In genomic region chr7:42672339-42672990, GRCh38 we compare ENCODE assay signal across 23 cellular contexts.
A peak's percentile ranks its signal among the peaks of the same experiment; 100 is the strongest.
DNase-seq lines count a peak whose midpoint lies in the region; ATAC-seq and TF ChIP-seq lines count a peak whose summit lies in the region.
"Had no signal": no experiment of that assay in that cellular context is flagged by ENCODE, and none has a peak within 500 bp of the region (broad histone marks: within the 10 kb centered on the region; RNA-seq: fewer than 3 reads in every experiment).

No MANE protein-coding gene starts in this region.

- H3K27ac ChIP-seq in PC-3 (ENCODE audit: low read length) = peak overlapping the region; percentile 30
- no peak overlapping the region for H3K27ac ChIP-seq in vagina
- H3K27ac ChIP-seq: cardiac muscle cell had no signal

- intact Hi-C loops in PC-3 (cut with micrococcal nuclease) = no loop called here
- intact Hi-C loops in vagina (cut with DNase I) = no loop called here

- peak overlapping the region; percentile 18 for H3K27ac Mint-ChIP-seq in mesothelial cell of epicardium
- H3K27ac Mint-ChIP-seq: activated B cell treated with CpG ODN at 0.5 μM for 24 hours; activated naive CD4-positive, alpha-beta T cell treated with anti-CD3 and anti-CD28 coated beads, Interleukin-2, amount 50 U/mL, for 24 hours; activated T-helper 17 cell treated with anti-CD3 and anti-CD28 coated beads, Interleukin-2, amount 50 U/mL, for 72 hours; endodermal cell; natural killer cell had no signal

- H3K27me3 Mint-ChIP-seq in mesothelial cell of epicardium (ENCODE audit: low read depth) = no peaks in the 10 kb centered on the region
- H3K27me3 Mint-ChIP-seq: activated B cell treated with CpG ODN at 0.5 μM for 24 hours; activated T-helper 17 cell treated with anti-CD3 and anti-CD28 coated beads, Interleukin-2, amount 50 U/mL, for 72 hours had no signal

- CTCF ChIA-PET in PC-3 (lab: Charles Lee) (no interaction called here), GM10248 (lab: Yijun Ruan, JAX) (no interaction called here)

- no peak overlapping the region for H3K9ac ChIP-seq in PC-3 (ENCODE audit: low read length)

- H3K4me1 ChIP-seq in PC-3 (ENCODE audit: insufficient read depth, low read length) = peaks cover 21% of the 10 kb centered on the region
- H3K4me1 ChIP-seq in vagina = peaks cover 12% of the 10 kb centered on the region

- POLR2A ChIA-PET in PC-3 (lab: Charles Lee; ENCODE audit: unreplicated experiment) (no interaction called here), GM10248 (lab: Yijun Ruan, JAX) (no interaction called here)

- peaks cover 22% of the 10 kb centered on the region for H3K4me1 Mint-ChIP-seq in mesothelial cell of epicardium
- H3K4me1 Mint-ChIP-seq: activated B cell treated with CpG ODN at 0.5 μM for 24 hours; activated naive CD4-positive, alpha-beta T cell treated with anti-CD3 and anti-CD28 coated beads, Interleukin-2, amount 50 U/mL, for 24 hours; activated T-helper 17 cell treated with anti-CD3 and anti-CD28 coated beads, Interleukin-2, amount 50 U/mL, for 72 hours; natural killer cell had no signal

- no peak for TF ChIP-seq CTCF in PC-3 (conservative IDR thresholded peaks at IDR 0.05; ENCODE audit: low read depth, low read length)
- no peak for TF ChIP-seq CTCF in mesothelial cell of epicardium (IDR thresholded peaks at IDR 0.05; ENCODE audit: unreplicated experiment)
- no peak for TF ChIP-seq CTCF in GM10248 (IDR thresholded peaks at IDR 0.05; ENCODE audit: control extremely low read depth, extremely low read depth, low read depth, missing control alignments)
- TF ChIP-seq CTCF in vagina (IDR thresholded peaks at IDR 0.05) = no peak

- H3K9me3 Mint-ChIP-seq in mesothelial cell of epicardium = peaks cover 3% of the 10 kb centered on the region

- no peaks in the 10 kb centered on the region for H3F3A ChIP-seq in PC-3 (ENCODE audit: low read length, unreplicated experiment)

- H3K9me3 ChIP-seq in PC-3 (ENCODE audit: low read length) = no peaks in the 10 kb centered on the region; the same call in 1 of the 2 replicates
- no peaks in the 10 kb centered on the region for H3K9me3 ChIP-seq in vagina
- H3K9me3 ChIP-seq: MG63 had no signal

- DNase-seq in H4 (ENCODE audit: low spot score) (peak; percentile 46), PC-3 (peak; percentile 20), mesothelial cell of epicardium (ENCODE audit: low spot score in 2 of 2, unreplicated experiment in 2 of 2) (no peak), GM10248 (ENCODE audit: extremely low spot score) (no peak), vagina (ENCODE audit: extremely low spot score in 2 of 2) (no peak), GOT3 (lab: John Stamatoyannopoulos, UW) (no peak)
- DNase-seq: activated B cell treated with CpG ODN at 0.5 μM for 24 hours; activated CD4-positive, alpha-beta T cell treated with anti-CD3 and anti-CD28 coated beads, Interleukin-2, amount 50 U/mL, for 48 hours; activated CD8-positive, alpha-beta memory T cell treated with anti-CD3 and anti-CD28 coated beads, Interleukin-2, amount 50 U/mL, for 4 hours; DND-41; endodermal cell; left ventricle myocardium superior; MG63; natural killer cell; NCI-H146; NCI-H510A treated with DMSO at 0.1 percent for 48 hours; SHP77 treated with DMSO at 0.1 percent for 48 hours; stimulated activated naive CD4-positive, alpha-beta T cell had no signal

- H3K4me2 ChIP-seq in PC-3 (ENCODE audit: low read length) = 0 out of 2 replicates have a peak overlapping the region, but pooled peaks have one; percentile 16

- H3K36me3 Mint-ChIP-seq in mesothelial cell of epicardium = peaks cover 2% of the 10 kb centered on the region
- H3K36me3 Mint-ChIP-seq: activated naive CD4-positive, alpha-beta T cell treated with anti-CD3 and anti-CD28 coated beads, Interleukin-2, amount 50 U/mL, for 24 hours had no signal

- no peaks in the 10 kb centered on the region for H4K20me1 ChIP-seq in PC-3 (ENCODE audit: low read length)

- no peak overlapping the region for H2AFZ ChIP-seq in PC-3 (ENCODE audit: low read length)

- no peak for TF ChIP-seq POLR2A in vagina (IDR thresholded peaks at IDR 0.05)

- H3K9me2 ChIP-seq in PC-3 (replicated peaks; ENCODE audit: low read length) = no peaks in the 10 kb centered on the region

- H3K79me2 ChIP-seq in PC-3 (ENCODE audit: low read length) = no peaks in the 10 kb centered on the region

- H3K36me3 ChIP-seq in PC-3 (ENCODE audit: low read depth, low read length) (no peaks in the 10 kb centered on the region), vagina (no peaks in the 10 kb centered on the region)
- H3K36me3 ChIP-seq: cardiac muscle cell, MG63 had no signal

- H3K27me3 ChIP-seq in PC-3 (ENCODE audit: low read length) (no peaks in the 10 kb centered on the region), vagina (no peaks in the 10 kb centered on the region)
- H3K27me3 ChIP-seq: cardiac muscle cell, MG63 had no signal

- H3K4me3 Mint-ChIP-seq in mesothelial cell of epicardium = no peak overlapping the region
- H3K4me3 Mint-ChIP-seq: activated B cell treated with CpG ODN at 0.5 μM for 24 hours; activated naive CD4-positive, alpha-beta T cell treated with anti-CD3 and anti-CD28 coated beads, Interleukin-2, amount 50 U/mL, for 24 hours; activated T-helper 17 cell treated with anti-CD3 and anti-CD28 coated beads, Interleukin-2, amount 50 U/mL, for 72 hours; endodermal cell; natural killer cell had no signal

- BruUV-seq in PC-3 (replicated peaks; lab: Mats Ljungman, UMichigan) = no TSS peak

- ATAC-seq in PC-3 = peak; percentile 60
- peak; percentile 68 for ATAC-seq in esophagus mucosa
- ATAC-seq: GM12878, left ventricle myocardium superior, natural killer cell had no signal

- H3K4me3 ChIP-seq in PC-3 (ENCODE audit: low read length) (no peak overlapping the region), vagina (no peak overlapping the region)
- H3K4me3 ChIP-seq: cardiac muscle cell, GM12878, MG63 had no signal

Comparison
In these comparisons a context has a peak if more than half of its experiments do, and no peak if none do; other contexts are left out.
1. DNase-seq: peak in H4 (single experiment) and PC-3 (single experiment); none in mesothelial cell of epicardium (0 of 2), GM10248 (single experiment), vagina (0 of 2) and GOT3 (single experiment).